ENCODE assay signal across 23 cellular contexts in genomic region chr20:50095476-50096078, GRCh38. TPM values are rescaled to one million over a fixed set of nuclear protein-coding genes. Genes with fewer than 3 reads are reported as not detected.
DNase-seq lines count a peak whose midpoint lies in the region; ATAC-seq, FAIRE-seq and TF ChIP-seq lines count a peak whose summit lies in the region.
"Had no signal": no experiment of that assay in that cellular context is flagged by ENCODE, and none has a peak within 500 bp of the region (broad histone marks: within the 10 kb centered on the region; RNA-seq: fewer than 3 reads in every experiment).

No MANE protein-coding gene starts in this region.

- dilution Hi-C loops in mammary epithelial cell (cut with HindIII; ENCODE audit: low sequenced_read_pairs) = no loop called here

- H3K9me3 ChIP-seq in mammary epithelial cell (replicated peaks; ENCODE audit: insufficient read depth, low read length) (no peaks in the 10 kb centered on the region), breast epithelium (no peaks in the 10 kb centered on the region), hepatocyte (ENCODE audit: low read depth) (no peaks in the 10 kb centered on the region)
- H3K9me3 ChIP-seq: BE2C, body of pancreas, uterus had no signal

- no peak for TF ChIP-seq CTCF in mammary epithelial cell (conservative IDR thresholded peaks at IDR 0.05 in 1 of 2, IDR thresholded peaks at IDR 0.05 in 1 of 2; ENCODE audit: extremely low read depth in 1 of 2, insufficient read depth in 1 of 2, low read depth in 1 of 2, low read length in 2 of 2)
- no peak for TF ChIP-seq CTCF in breast epithelium (IDR thresholded peaks at IDR 0.05)
- no peak for TF ChIP-seq CTCF in bronchial epithelial cell (IDR thresholded peaks at IDR 0.05; ENCODE audit: insufficient read depth, low read length, severe bottlenecking)
- no peak for TF ChIP-seq CTCF in hepatocyte (IDR thresholded peaks at IDR 0.05; ENCODE audit: poor library complexity)
- TF ChIP-seq CTCF in foreskin fibroblast (IDR thresholded peaks at IDR 0.05; ENCODE audit: low read depth, low read length) = no peak

- H3K9ac ChIP-seq in mammary epithelial cell (ENCODE audit: insufficient read depth, low read length) = no peak overlapping the region

- H3K36me3 ChIP-seq in mammary epithelial cell (ENCODE audit: insufficient read depth, low read length) (peaks cover 18% of the 10 kb centered on the region), breast epithelium (no peaks in the 10 kb centered on the region), bronchial epithelial cell (ENCODE audit: control insufficient read depth, insufficient read depth, low read length) (peaks cover 6% of the 10 kb centered on the region), hepatocyte (replicated peaks; ENCODE audit: insufficient read depth, low read depth) (no peaks in the 10 kb centered on the region)
- H3K36me3 ChIP-seq: uterus had no signal

- H3K4me1 Mint-ChIP-seq in stimulated activated effector memory CD8-positive, alpha-beta T cell treated with anti-CD3 and anti-CD28 coated beads, Interleukin-12 subunit alpha, Interleukin-12 subunit beta, amount 100 ng/mL, for 72 hours = peaks cover 64% of the 10 kb centered on the region

- peaks cover 3% of the 10 kb centered on the region for H4K20me1 ChIP-seq in mammary epithelial cell (ENCODE audit: insufficient read depth, low read length)
- peaks cover 43% of the 10 kb centered on the region for H4K20me1 ChIP-seq in hepatocyte (ENCODE audit: insufficient read depth, poor library complexity, severe bottlenecking)

- intact Hi-C loops in mammary epithelial cell (cut with micrococcal nuclease) (no loop called here), breast epithelium (cut with DNase I; ENCODE audit: low total_unique reads) (no loop called here)

- ATAC-seq in stimulated activated effector memory CD8-positive, alpha-beta T cell treated with anti-CD3 and anti-CD28 coated beads, Interleukin-12 subunit alpha, Interleukin-12 subunit beta, amount 100 ng/mL, for 72 hours = peak; percentile 62
- no peak for ATAC-seq in left lobe of liver
- ATAC-seq: body of pancreas, foreskin keratinocyte had no signal

- H3K4me1 ChIP-seq in mammary epithelial cell (ENCODE audit: insufficient read depth, low read length) (no peaks in the 10 kb centered on the region), breast epithelium (no peaks in the 10 kb centered on the region), hepatocyte (ENCODE audit: insufficient read depth) (peaks cover 23% of the 10 kb centered on the region)
- H3K4me1 ChIP-seq: BE2C had no signal

- in situ Hi-C loops in mammary epithelial cell (cut with MboI; ENCODE audit: low sequenced_read_pairs in 2 of 2) = no loop called here

- no peaks in the 10 kb centered on the region for H3K9me3 Mint-ChIP-seq in stimulated activated effector memory CD8-positive, alpha-beta T cell treated with anti-CD3 and anti-CD28 coated beads, Interleukin-12 subunit alpha, Interleukin-12 subunit beta, amount 100 ng/mL, for 72 hours

- H3K4me3 ChIP-seq in mammary epithelial cell (replicated peaks in 1 of 3; ENCODE audit: insufficient read depth in 1 of 3, low read depth in 2 of 3, low read length in 3 of 3) = no peak overlapping the region
- no peak overlapping the region for H3K4me3 ChIP-seq in breast epithelium
- H3K4me3 ChIP-seq in bronchial epithelial cell (ENCODE audit: low read depth, low read length) = no peak overlapping the region
- H3K4me3 ChIP-seq in hepatocyte = no peak overlapping the region
- H3K4me3 ChIP-seq in foreskin fibroblast (ENCODE audit: low read depth in 1 of 2, low read length in 2 of 2) = no peak overlapping the region
- H3K4me3 ChIP-seq: body of pancreas, uterus had no signal

- no TSS peak for BruUV-seq in mammary epithelial cell (replicated peaks; lab: Mats Ljungman, UMichigan)

- H3K79me2 ChIP-seq in mammary epithelial cell (ENCODE audit: insufficient read depth, low read length) (peaks cover 94% of the 10 kb centered on the region), hepatocyte (peaks cover 98% of the 10 kb centered on the region)

- H3K36me3 Mint-ChIP-seq in stimulated activated effector memory CD8-positive, alpha-beta T cell treated with anti-CD3 and anti-CD28 coated beads, Interleukin-12 subunit alpha, Interleukin-12 subunit beta, amount 100 ng/mL, for 72 hours = peaks cover 92% of the 10 kb centered on the region

- H3K4me2 ChIP-seq in mammary epithelial cell (ENCODE audit: insufficient read depth, low read depth, low read length) (no peak overlapping the region), hepatocyte (no peak overlapping the region)

- DNase-seq in mammary epithelial cell = peak; percentile 23
- DNase-seq in breast epithelium (ENCODE audit: low spot score in 2 of 2) = no peak
- peak; percentile 86 for DNase-seq in bronchial epithelial cell (ENCODE audit: low read depth)
- DNase-seq in hepatocyte (ENCODE audit: low spot score) = no peak
- DNase-seq in stimulated activated effector memory CD8-positive, alpha-beta T cell treated with anti-CD3 and anti-CD28 coated beads, Interleukin-12 subunit alpha, Interleukin-12 subunit beta, amount 100 ng/mL, for 72 hours (ENCODE audit: low spot score in 2 of 2) = no peak
- no peak for DNase-seq in foreskin fibroblast
- no peak for DNase-seq in left lobe of liver (ENCODE audit: low spot score)
- no peak for DNase-seq in effector CD4-positive, alpha-beta T cell
- DNase-seq: activated effector memory CD4-positive, alpha-beta T cell treated with Interleukin-2 at 50 U/mL for 16 hours; BE2C; Calu3; cortex of kidney; EL; hypothalamus; NCI-H1092 treated with DMSO at 0.1 percent for 48 hours; NCI-H2029 treated with DMSO at 0.1 percent for 48 hours; NCI-H345; NCI-H82; SHP77 treated with DMSO at 0.1 percent for 48 hours; uterus had no signal

- 95% methylated on average over 4 of the region's 4 CpGs for WGBS in mammary epithelial cell (ENCODE audit: low coverage, missing lambda C conversion rate)
- 84% methylated on average over 4 of the region's 4 CpGs for WGBS in hepatocyte (ENCODE audit: low lambda C conversion rate, missing lambda C conversion rate)

- peak overlapping the region; percentile 68 for H3K27ac Mint-ChIP-seq in stimulated activated effector memory CD8-positive, alpha-beta T cell treated with anti-CD3 and anti-CD28 coated beads, Interleukin-12 subunit alpha, Interleukin-12 subunit beta, amount 100 ng/mL, for 72 hours

- no peak for TF ChIP-seq POLR2A in breast epithelium (IDR thresholded peaks at IDR 0.05)

- no peaks in the 10 kb centered on the region for H3K9me2 ChIP-seq in hepatocyte (replicated peaks; ENCODE audit: insufficient read depth)

- H3K27ac ChIP-seq in mammary epithelial cell (ENCODE audit: insufficient read depth, low read depth, low read length) = no peak overlapping the region
- no peak overlapping the region for H3K27ac ChIP-seq in breast epithelium
- H3K27ac ChIP-seq in hepatocyte = peak overlapping the region; percentile 56
- H3K27ac ChIP-seq: body of pancreas, foreskin keratinocyte, uterus had no signal

- FAIRE-seq in bronchial epithelial cell (lab: Jason Lieb, UNC) = no peak
- FAIRE-seq: islet of Langerhans had no signal

- H2AFZ ChIP-seq in mammary epithelial cell (ENCODE audit: low read depth, low read length) (no peak overlapping the region), hepatocyte (no peak overlapping the region)

- CTCF ChIA-PET in mammary epithelial cell (lab: Charles Lee; ENCODE audit: low non-redundant PET) = no interaction called here

- H3K27me3 ChIP-seq in mammary epithelial cell (ENCODE audit: insufficient read depth, low read length) (no peaks in the 10 kb centered on the region), breast epithelium (no peaks in the 10 kb centered on the region), bronchial epithelial cell (ENCODE audit: control insufficient read depth, insufficient read depth, low read length) (no peaks in the 10 kb centered on the region), hepatocyte (no peaks in the 10 kb centered on the region)
- H3K27me3 ChIP-seq: BE2C, body of pancreas, foreskin keratinocyte, uterus had no signal

- no peak overlapping the region for H3K4me3 Mint-ChIP-seq in stimulated activated effector memory CD8-positive, alpha-beta T cell treated with anti-CD3 and anti-CD28 coated beads, Interleukin-12 subunit alpha, Interleukin-12 subunit beta, amount 100 ng/mL, for 72 hours

RNA-seq across cellular contexts. Expression of gene UBE2V1, which starts 17.4 kb away (rescaled TPM):
- total RNA-seq in mammary epithelial cell (100 to 1,000 TPM in 1 of 2 donors, 10 to 100 TPM in 1; 54.8 to 119 TPM), breast epithelium (10 to 100 TPM; 63.8 to 81.6 (median 79.9) TPM), bronchial epithelial cell (18.4 and 30.2 TPM in 2 replicates), hepatocyte (57.7 and 64.0 TPM in 2 replicates), left lobe of liver (30.9 TPM)
- polyA plus RNA-seq in mammary epithelial cell (109 TPM), hepatocyte (112 and 114 TPM in 2 replicates)
- 157 TPM for polyA minus RNA-seq in mammary epithelial cell

RNA-seq across cellular contexts. Expression of gene PEDS1, which starts 57.9 kb away (rescaled TPM):
- total RNA-seq in mammary epithelial cell = 10 to 100 TPM; 28.8 to 29.5 TPM
- polyA plus RNA-seq in mammary epithelial cell = 66.2 TPM
- polyA minus RNA-seq in mammary epithelial cell = 90.1 TPM
- total RNA-seq in breast epithelium = 10 to 100 TPM; 12.9 to 29.4 (median 18.0) TPM
- total RNA-seq in bronchial epithelial cell = 9.7 and 16.9 TPM in 2 replicates
- total RNA-seq in hepatocyte = 24.5 and 29.5 TPM in 2 replicates
- polyA plus RNA-seq in hepatocyte = 39.1 and 46.2 TPM in 2 replicates
- total RNA-seq in left lobe of liver = 9.1 TPM

Comparison
In these comparisons a context has a peak if more than half of its experiments do, and no peak if none do; other contexts are left out.
1. DNase-seq: peak in mammary epithelial cell (single experiment) and bronchial epithelial cell (single experiment); none in breast epithelium (0 of 2), hepatocyte (single experiment), stimulated activated effector memory CD8-positive, alpha-beta T cell treated with anti-CD3 and anti-CD28 coated beads, Interleukin-12 subunit alpha, Interleukin-12 subunit beta, amount 100 ng/mL, for 72 hours (0 of 2), foreskin fibroblast (0 of 2), left lobe of liver (single experiment) and effector CD4-positive, alpha-beta T cell (single experiment).